25 cellular contexts compared by ENCODE assay signal in the genomic region with DNA sequence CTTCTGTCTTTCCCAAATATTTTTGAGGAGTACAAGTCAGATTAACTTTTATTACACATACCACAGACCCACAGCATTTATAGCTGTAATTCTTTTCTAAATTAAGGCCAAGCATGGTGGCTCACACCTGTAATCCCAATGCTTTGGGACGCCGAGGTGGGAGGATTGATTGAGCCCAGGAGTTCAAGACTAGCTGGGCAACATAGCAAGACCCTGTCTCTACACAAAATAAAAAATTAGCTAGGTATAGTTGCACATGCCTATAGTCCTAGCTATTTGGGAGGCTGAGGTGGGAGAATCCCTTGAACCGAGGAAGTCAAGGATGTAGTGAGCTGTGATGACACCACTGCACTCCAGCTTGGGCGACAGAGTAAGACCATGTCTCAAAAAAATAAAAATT.
"Had no signal": no experiment of that assay in that cellular context is flagged by ENCODE, and none has a peak within 500 bp of the region (broad histone marks: within the 10 kb centered on the region; RNA-seq: fewer than 3 reads in every experiment).

No MANE protein-coding gene starts in this region.

- H3K4me3 Mint-ChIP-seq: naive thymus-derived CD4-positive, alpha-beta T cell; natural killer cell treated with Interleukin-12 subunit alpha and Interleukin-12 subunit beta and Interleukin-15 and Interleukin-18, amount 100 ng/mL, for 72 hours; stimulated activated effector memory CD8-positive, alpha-beta T cell treated with anti-CD3 and anti-CD28 coated beads, Interleukin-12 subunit alpha, Interleukin-12 subunit beta, amount 100 ng/mL, for 72 hours; stimulated activated naive CD8-positive, alpha-beta T cell treated with anti-CD3 and anti-CD28 coated beads, Interleukin-15, Interleukin-2, amounts not matched to agents 100 ng/mL and 50 ng/mL, for 24 hours had no signal

- H3K9me3 Mint-ChIP-seq: natural killer cell treated with Interleukin-12 subunit alpha and Interleukin-12 subunit beta and Interleukin-15 and Interleukin-18, amount 100 ng/mL, for 72 hours; stimulated activated effector memory CD8-positive, alpha-beta T cell treated with anti-CD3 and anti-CD28 coated beads, Interleukin-12 subunit alpha, Interleukin-12 subunit beta, amount 100 ng/mL, for 72 hours; stimulated activated naive CD8-positive, alpha-beta T cell treated with anti-CD3 and anti-CD28 coated beads, Interleukin-15, Interleukin-2, amounts not matched to agents 100 ng/mL and 50 ng/mL, for 24 hours had no signal

- H3K27me3 Mint-ChIP-seq: naive thymus-derived CD4-positive, alpha-beta T cell; natural killer cell treated with Interleukin-12 subunit alpha and Interleukin-12 subunit beta and Interleukin-15 and Interleukin-18, amount 100 ng/mL, for 72 hours; stimulated activated naive CD8-positive, alpha-beta T cell treated with anti-CD3 and anti-CD28 coated beads, Interleukin-15, Interleukin-2, amounts not matched to agents 100 ng/mL and 50 ng/mL, for 24 hours had no signal

- H3K36me3 ChIP-seq: left ventricle myocardium inferior, ovary, prostate gland, sigmoid colon, suprapubic skin, thoracic aorta, uterus had no signal

- DNase-seq: hypothalamus; islet precursor cell; left ventricle myocardium inferior; mesendoderm; midbrain; mucosa of descending colon; naive thymus-derived CD4-positive, alpha-beta T cell; ovary; retina; right cardiac atrium; sigmoid colon; small intestine; spleen; stimulated activated CD4-positive, alpha-beta T cell treated with anti-CD3 and anti-CD28 coated beads, Interleukin-4, amount 100 ng/mL, for 24 hours; stimulated activated naive CD4-positive, alpha-beta T cell; tibial artery; trophoblast cell; uterus had no signal

- FAIRE-seq: small intestine had no signal

- H3K9me3 ChIP-seq: left ventricle myocardium inferior, mucosa of descending colon, ovary, prostate gland, sigmoid colon, spleen, suprapubic skin, thoracic aorta, tibial artery, uterus had no signal

- H3K27ac ChIP-seq: left ventricle myocardium inferior, ovary, prostate gland, sigmoid colon, spleen, suprapubic skin, thoracic aorta, tibial artery, uterus had no signal

- H3K27me3 ChIP-seq: ovary, sigmoid colon, spleen, suprapubic skin, tibial artery, uterus had no signal

- H3K27ac Mint-ChIP-seq: natural killer cell treated with Interleukin-12 subunit alpha and Interleukin-12 subunit beta and Interleukin-15 and Interleukin-18, amount 100 ng/mL, for 72 hours; stimulated activated effector memory CD8-positive, alpha-beta T cell treated with anti-CD3 and anti-CD28 coated beads, Interleukin-12 subunit alpha, Interleukin-12 subunit beta, amount 100 ng/mL, for 72 hours; stimulated activated naive CD8-positive, alpha-beta T cell treated with anti-CD3 and anti-CD28 coated beads, Interleukin-15, Interleukin-2, amounts not matched to agents 100 ng/mL and 50 ng/mL, for 24 hours had no signal

- ATAC-seq: mucosa of descending colon; naive thymus-derived CD4-positive, alpha-beta T cell; natural killer cell treated with Interleukin-12 subunit alpha and Interleukin-12 subunit beta and Interleukin-15 and Interleukin-18, amount 100 ng/mL, for 72 hours; right cardiac atrium; stimulated activated effector memory CD8-positive, alpha-beta T cell treated with anti-CD3 and anti-CD28 coated beads, Interleukin-12 subunit alpha, Interleukin-12 subunit beta, amount 100 ng/mL, for 72 hours had no signal

- H3K4me3 ChIP-seq: left ventricle myocardium inferior, lung, mucosa of descending colon, ovary, prostate gland, sigmoid colon, spleen, suprapubic skin, thoracic aorta, tibial artery, uterus had no signal
